Comparison of ENCODE assay signal across 8 cellular contexts in the genomic region with DNA sequence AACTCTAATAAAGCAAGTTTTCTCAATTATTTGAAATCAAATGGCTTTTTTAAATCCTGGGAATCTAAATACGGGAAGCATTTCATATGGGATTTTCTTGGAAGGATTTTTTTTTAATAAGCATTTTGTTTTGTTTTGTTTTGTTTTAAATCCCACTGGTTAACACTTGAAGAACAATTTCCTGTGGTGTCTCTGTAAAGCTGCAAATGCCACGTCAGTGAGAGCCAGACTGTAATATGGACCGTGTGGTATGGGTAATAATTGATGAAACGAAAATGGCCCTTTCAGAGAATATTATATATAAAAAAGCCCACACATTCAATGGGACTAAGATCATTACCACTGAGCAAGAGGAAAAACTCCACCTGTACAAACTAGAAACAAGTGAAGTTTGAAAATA. TPM values are rescaled to one million over a fixed set of nuclear protein-coding genes. Genes with fewer than 3 reads are reported as not detected.
DNase-seq lines count a peak whose midpoint lies in the region; ATAC-seq, FAIRE-seq and TF ChIP-seq lines count a peak whose summit lies in the region.
"Had no signal": no experiment of that assay in that cellular context is flagged by ENCODE, and none has a peak within 500 bp of the region (broad histone marks: within the 10 kb centered on the region; RNA-seq: fewer than 3 reads in every experiment).

No MANE protein-coding gene starts in this region.

- H3K27me3 ChIP-seq in H1 (replicated peaks in 1 of 4; ENCODE audit: control insufficient read depth in 3 of 4, extremely low read depth in 1 of 4, insufficient read depth in 3 of 4, low read length in 3 of 4), result no peaks in the 10 kb centered on the region
- 0 out of 2 replicates have a peak, but pooled peaks cover 2% of the 10 kb centered on the region for H3K27me3 ChIP-seq in Karpas-422 (ENCODE audit: low read length)

- H3K4me3 ChIP-seq in H1 (ENCODE audit: extremely low read depth in 1 of 4, insufficient read depth in 2 of 4, low read depth in 3 of 4, low read length in 4 of 4), result no peak overlapping the region
- H3K4me3 ChIP-seq in Karpas-422 (ENCODE audit: low read length), result no peak overlapping the region

- H2BK20ac ChIP-seq in H1 (ENCODE audit: low read length), result no peak overlapping the region

- H3K79me2 ChIP-seq in H1 (ENCODE audit: control insufficient read depth in 1 of 2, insufficient read depth in 2 of 2, low read length in 2 of 2), result no peaks in the 10 kb centered on the region
- no peaks in the 10 kb centered on the region for H3K79me2 ChIP-seq in Karpas-422 (ENCODE audit: low read length)

- H3K18ac ChIP-seq in H1 (ENCODE audit: extremely low read depth, low read length), result no peak overlapping the region

- no peaks in the 10 kb centered on the region for H3K79me1 ChIP-seq in H1 (ENCODE audit: low read depth, low read length)

- H2BK12ac ChIP-seq in H1 (ENCODE audit: low read depth, low read length), result no peak overlapping the region

- no peak overlapping the region for H2BK5ac ChIP-seq in H1 (ENCODE audit: low read depth, low read length)

- no peak overlapping the region for H3K4ac ChIP-seq in H1 (replicated peaks; ENCODE audit: insufficient read length, low read depth, low read length)

- no peak overlapping the region for H2AK5ac ChIP-seq in H1 (ENCODE audit: low read depth, low read length)

- H3K9me3 ChIP-seq in H1 (ENCODE audit: insufficient read depth in 2 of 2, low read depth in 1 of 2, low read length in 1 of 2) (no peaks in the 10 kb centered on the region), Karpas-422 (ENCODE audit: low read length) (no peaks in the 10 kb centered on the region)

- CTCF ChIA-PET in H1 (lab: Charles Lee; ENCODE audit: partially characterized antibody), result interaction anchor here (0.6 to 2.3 kb wide), 7 partner anchors 10 to 167 kb away, joined by 3 to 7 read pairs (median 3); no protein-coding TSS in a partner anchor

- 89% methylated on average over 4 of the region's 4 CpGs; no CpG with 5 or more reads in 1 of the 2 experiments for WGBS in H1 (ENCODE audit: extremely low coverage in 1 of 2, insufficient coverage in 1 of 2, insufficient read length in 1 of 2, insufficient replicate concordance in 2 of 2, low coverage in 1 of 2, low lambda C conversion rate in 2 of 2, missing lambda C conversion rate in 1 of 2), 2 experiments

- no peaks in the 10 kb centered on the region for H4K20me1 ChIP-seq in H1 (replicated peaks in 1 of 2; ENCODE audit: control insufficient read depth in 1 of 2, insufficient read depth in 2 of 2, low read length in 2 of 2)
- H4K20me1 ChIP-seq in Karpas-422 (ENCODE audit: insufficient read depth, low read depth, low read length), result no peaks in the 10 kb centered on the region

- H3K56ac ChIP-seq in H1 (replicated peaks; ENCODE audit: insufficient read length, low read depth, low read length), result no peak overlapping the region

- H2BK15ac ChIP-seq in H1 (ENCODE audit: low read length), result no peak overlapping the region

- no peak overlapping the region for H3K14ac ChIP-seq in H1 (ENCODE audit: insufficient read length)

- H3K9ac ChIP-seq in H1 (replicated peaks in 1 of 4; ENCODE audit: extremely low read depth in 1 of 4, low read depth in 3 of 4, low read length in 3 of 4) (no peak overlapping the region), Karpas-422 (ENCODE audit: low read length) (no peak overlapping the region)
- H3K9ac ChIP-seq: KMS-11 had no signal

- no peaks in the 10 kb centered on the region for H3K23me2 ChIP-seq in H1 (ENCODE audit: low read depth, low read length)

- TF ChIP-seq EP300 in H1 (IDR thresholded peaks at IDR 0.05; ENCODE audit: borderline replicate concordance in 1 of 2, low read depth in 2 of 2, low read length in 2 of 2), result no peak

- ATAC-seq in GM19025 (IDR thresholded peaks at IDR 0.05; ENCODE audit: low read depth, unreplicated experiment), result peak; percentile 61
- peak; percentile 46 for ATAC-seq in GM21723 (IDR thresholded peaks at IDR 0.05; ENCODE audit: unreplicated experiment)
- ATAC-seq in HG03432 (IDR thresholded peaks at IDR 0.05; ENCODE audit: unreplicated experiment), result peak; percentile 73

- no peak overlapping the region for H2BK120ac ChIP-seq in H1 (replicated peaks; ENCODE audit: low read depth, low read length)

- H3K27ac ChIP-seq in H1 (ENCODE audit: low read depth, low read length) (no peak overlapping the region), Karpas-422 (ENCODE audit: low read length) (no peak overlapping the region)
- H3K27ac ChIP-seq: KMS-11 had no signal

- H4K8ac ChIP-seq in H1 (ENCODE audit: extremely low read depth, insufficient read depth, low read length), result no peak overlapping the region

- no peaks in the 10 kb centered on the region for H3K4me1 ChIP-seq in H1 (replicated peaks in 1 of 4; ENCODE audit: control insufficient read depth in 3 of 4, insufficient read depth in 4 of 4, low read length in 3 of 4)
- no peaks in the 10 kb centered on the region; the same call in 1 of the 2 replicates for H3K4me1 ChIP-seq in Karpas-422 (ENCODE audit: low read length)

- H3K4me2 ChIP-seq in H1 (ENCODE audit: insufficient read depth in 1 of 2, low read depth in 2 of 2, low read length in 2 of 2), result no peak overlapping the region
- no peak overlapping the region for H3K4me2 ChIP-seq in Karpas-422 (ENCODE audit: low read depth, low read length, poor library complexity, severe bottlenecking)

- POLR2A ChIA-PET in H1 (lab: Charles Lee; ENCODE audit: partially characterized antibody), result interaction anchor here (2.5 kb wide), 1 partner anchor 34 kb away, joined by 7 read pairs; a partner anchor contains a TSS

- no peak overlapping the region for H3K23ac ChIP-seq in H1 (ENCODE audit: insufficient read length)

- no peak for DNase-seq in H1 (ENCODE audit: low read depth in 1 of 2, low spot score in 2 of 2)
- no peak for DNase-seq in cerebellar cortex (ENCODE audit: low spot score)
- no peak for DNase-seq in D721Med (ENCODE audit: insufficient read length, low spot score)
- no peak for DNase-seq in Karpas-422

- FAIRE-seq in H1 (lab: Jason Lieb, UNC) (no peak), D721Med (lab: Jason Lieb, UNC) (no peak)

- no peaks in the 10 kb centered on the region for H3K9me2 ChIP-seq in Karpas-422 (replicated peaks; ENCODE audit: insufficient read depth, low read length)

- no peak for TF ChIP-seq RAD21 in H1 (IDR thresholded peaks at IDR 0.05 in 1 of 2, conservative IDR thresholded peaks at IDR 0.05 in 1 of 2; ENCODE audit: low read depth in 2 of 2, low read length in 2 of 2)

- no peak overlapping the region for H4K91ac ChIP-seq in H1 (replicated peaks; ENCODE audit: insufficient read length, low read length)

- no peak overlapping the region for H4K5ac ChIP-seq in H1 (ENCODE audit: insufficient read length, low read depth, low read length)

- 0 out of 2 replicates have a peak overlapping the region, but pooled peaks have one; percentile 14 for H2AFZ ChIP-seq in H1 (ENCODE audit: low read length)
- H2AFZ ChIP-seq in Karpas-422 (ENCODE audit: low read length), result no peak overlapping the region

- no peak for TF ChIP-seq POLR2A in H1 (IDR thresholded peaks at IDR 0.05; ENCODE audit: control extremely low read depth in 1 of 2, low read depth in 2 of 2, low read length in 2 of 2)

- no peaks in the 10 kb centered on the region for H3K36me3 ChIP-seq in H1 (ENCODE audit: control insufficient read depth in 2 of 4, insufficient read depth in 4 of 4, low read length in 3 of 4)
- no peaks in the 10 kb centered on the region for H3K36me3 ChIP-seq in Karpas-422 (ENCODE audit: insufficient read depth, low read length)

- TF ChIP-seq CTCF in H1 (IDR thresholded peaks at IDR 0.05; ENCODE audit: control extremely low read depth in 1 of 3, insufficient read depth in 1 of 3, low read depth in 1 of 3, low read length in 3 of 3) (no peak), D721Med (IDR thresholded peaks at IDR 0.05; ENCODE audit: insufficient read depth, missing control alignments) (no peak)

RNA-seq across cellular contexts. Expression of a gene that starts 33.9 kb away (rescaled TPM):
- total RNA-seq in H1 (2021; fragmentation: NEBNext Ultra II Directional; extraction: Animal tissue kit (Norgen Biotek cat#: 25700)), result 28.2 and 36.9 TPM in 2 replicates
- 7.6 and 11.5 TPM in 2 replicates for polyA plus RNA-seq in H1 (2011; rRNA removed)
- polyA plus RNA-seq in H1 (2011; cell fraction: cytosol; rRNA removed), result 15.6 TPM
- 22.8 TPM for polyA plus RNA-seq in H1 (2011; cell fraction: nucleus; rRNA removed)
- 6.7 to 18.2 TPM (median 7.5 TPM) in 4 replicates for polyA plus RNA-seq in H1 (2012, experiment 1 of 2)
- polyA plus RNA-seq in H1 (2012, experiment 2 of 2), result 0.84 TPM
- 20.9 TPM for polyA plus RNA-seq in H1 (2013, experiment 1 of 2)
- polyA plus RNA-seq in H1 (2013, experiment 2 of 2), result 16.5 TPM
- polyA minus RNA-seq in H1 (2011; rRNA and poly(A)+ RNA removed), result 24.9 and 26.4 TPM in 2 replicates
- polyA minus RNA-seq in H1 (2011; cell fraction: cytosol; rRNA and poly(A)+ RNA removed), result 6.1 TPM
- polyA minus RNA-seq in H1 (2011; cell fraction: nucleus; rRNA and poly(A)+ RNA removed), result 339 TPM
- total RNA-seq in Karpas-422 (2014; rRNA removed; shearing (Covaris generic); ENCODE audit: low replicate concordance), result 3.8 and 23.4 TPM in 2 replicates
